In the genomic region with DNA sequence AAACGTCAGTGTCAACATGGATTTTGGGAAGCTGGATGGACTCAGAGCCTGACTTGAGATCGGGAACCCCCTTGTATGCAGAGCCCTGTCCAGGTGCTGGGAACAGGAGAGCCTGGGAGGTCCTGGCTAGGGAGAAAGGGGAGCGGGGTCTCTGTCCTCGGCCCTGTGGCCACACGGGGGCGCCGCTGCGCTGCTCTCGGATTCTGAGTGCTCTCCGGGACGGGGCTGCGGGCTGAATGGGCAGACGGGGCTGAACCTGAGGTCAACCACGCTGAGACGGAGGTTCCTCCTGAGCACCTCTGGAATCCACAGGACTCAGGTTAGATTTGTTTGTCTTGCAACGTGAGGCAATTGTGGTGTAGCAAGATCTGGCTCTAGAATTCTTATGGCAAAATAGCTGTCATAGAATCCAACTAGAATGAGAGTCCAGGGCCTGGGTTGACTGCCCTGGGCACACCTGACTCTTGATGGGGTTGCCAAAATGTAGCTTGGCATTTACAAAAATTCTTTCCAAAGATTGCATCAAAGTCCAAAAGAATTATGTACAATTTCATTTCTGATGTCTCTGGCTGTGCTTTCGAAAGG, we compare ENCODE assay signal across 1 cellular context.
TF ChIP-seq lines count a peak whose summit lies in the region.

No MANE protein-coding gene starts in this region.

TF ChIP-seq in H1, 55 proteins besides CTCF, POLR2A, EP300 and RAD21:
- TF ChIP-seq RFX5 (IDR thresholded peaks at IDR 0.05; ENCODE audit: borderline replicate concordance, low read depth, low read length) (peak; percentile 28; the same call in 1 of the 2 replicates), SIN3A (conservative IDR thresholded peaks at IDR 0.05 in 1 of 2, IDR thresholded peaks at IDR 0.05 in 1 of 2; ENCODE audit: low read depth in 1 of 2, low read length in 2 of 2) (0 out of 4 replicates have a peak, but pooled peaks of 1 of the 2 experiments have one; percentile 46), PHF8 (conservative IDR thresholded peaks at IDR 0.05; ENCODE audit: low read depth, low read length) (no peak), NRF1 (IDR thresholded peaks at IDR 0.05; ENCODE audit: low read depth, low read length) (no peak), FOSL1 (IDR thresholded peaks at IDR 0.05; ENCODE audit: insufficient read depth, low read depth, low read length) (no peak), TAF7 (optimal IDR thresholded peaks at IDR 0.05; ENCODE audit: borderline replicate concordance, low read depth, low read length) (no peak), CREB1 (IDR thresholded peaks at IDR 0.05) (0 out of 2 replicates have a peak, but pooled peaks have one; percentile 19), KDM1A (IDR thresholded peaks at IDR 0.05; ENCODE audit: borderline replicate concordance, low read length) (0 out of 2 replicates have a peak, but pooled peaks have one; percentile 14), GABPA (IDR thresholded peaks at IDR 0.05; ENCODE audit: borderline replicate concordance, insufficient read depth, low read length) (peak; percentile 71; the same call in 1 of the 2 replicates), MAFK (IDR thresholded peaks at IDR 0.05; ENCODE audit: low read depth, low read length) (no peak), NANOG (IDR thresholded peaks at IDR 0.05; ENCODE audit: insufficient read depth, low read depth, low read length, poor library complexity, severe bottlenecking) (no peak), BRCA1 (IDR thresholded peaks at IDR 0.05; ENCODE audit: low read depth, low read length) (no peak), TEAD4 (IDR thresholded peaks at IDR 0.05; ENCODE audit: low read depth, low read length) (0 out of 2 replicates have a peak, but pooled peaks have one; percentile 15), SIX5 (IDR thresholded peaks at IDR 0.05; ENCODE audit: low read depth, low read length) (no peak), RBBP5 (IDR thresholded peaks at IDR 0.05; ENCODE audit: borderline replicate concordance, low read depth, low read length) (no peak), POU5F1 (IDR thresholded peaks at IDR 0.05; ENCODE audit: low read depth, low read length) (no peak)
- TF ChIP-seq, protein P1, sequence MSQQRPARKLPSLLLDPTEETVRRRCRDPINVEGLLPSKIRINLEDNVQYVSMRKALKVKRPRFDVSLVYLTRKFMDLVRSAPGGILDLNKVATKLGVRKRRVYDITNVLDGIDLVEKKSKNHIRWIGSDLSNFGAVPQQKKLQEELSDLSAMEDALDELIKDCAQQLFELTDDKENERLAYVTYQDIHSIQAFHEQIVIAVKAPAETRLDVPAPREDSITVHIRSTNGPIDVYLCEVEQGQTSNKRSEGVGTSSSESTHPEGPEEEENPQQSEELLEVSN (IDR thresholded peaks at IDR 0.05): no peak
- TF ChIP-seq, protein P2, sequence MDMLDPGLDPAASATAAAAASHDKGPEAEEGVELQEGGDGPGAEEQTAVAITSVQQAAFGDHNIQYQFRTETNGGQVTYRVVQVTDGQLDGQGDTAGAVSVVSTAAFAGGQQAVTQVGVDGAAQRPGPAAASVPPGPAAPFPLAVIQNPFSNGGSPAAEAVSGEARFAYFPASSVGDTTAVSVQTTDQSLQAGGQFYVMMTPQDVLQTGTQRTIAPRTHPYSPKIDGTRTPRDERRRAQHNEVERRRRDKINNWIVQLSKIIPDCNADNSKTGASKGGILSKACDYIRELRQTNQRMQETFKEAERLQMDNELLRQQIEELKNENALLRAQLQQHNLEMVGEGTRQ (IDR thresholded peaks at IDR 0.05; ENCODE audit: low read length): 0 out of 2 replicates have a peak, but pooled peaks have one; percentile 3
- TF ChIP-seq, protein P3, sequence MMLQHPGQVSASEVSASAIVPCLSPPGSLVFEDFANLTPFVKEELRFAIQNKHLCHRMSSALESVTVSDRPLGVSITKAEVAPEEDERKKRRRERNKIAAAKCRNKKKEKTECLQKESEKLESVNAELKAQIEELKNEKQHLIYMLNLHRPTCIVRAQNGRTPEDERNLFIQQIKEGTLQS (IDR thresholded peaks at IDR 0.05; ENCODE audit: insufficient read depth, low read depth, low read length): no peak
